Comparison of ENCODE assay signal across 19 cellular contexts in the genomic region with DNA sequence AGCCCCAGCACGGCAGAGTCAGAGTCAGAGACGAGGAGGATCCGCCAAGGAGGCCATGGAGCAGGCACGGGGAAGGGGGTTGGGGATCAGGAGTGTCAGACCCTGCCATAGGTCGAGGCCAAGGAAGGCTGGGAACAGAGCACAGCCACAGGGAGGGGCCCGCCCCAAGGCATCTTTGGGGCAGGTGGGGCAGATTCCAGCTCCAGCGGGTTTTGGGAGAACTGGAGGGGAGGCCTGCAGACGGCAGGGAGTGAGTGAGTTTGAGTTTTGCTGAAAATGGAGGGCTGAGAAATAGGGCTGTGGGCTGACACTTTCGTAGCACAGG. TPM values are rescaled to one million over a fixed set of nuclear protein-coding genes. Genes with fewer than 3 reads are reported as not detected.
DNase-seq lines count a peak whose midpoint lies in the region; ATAC-seq and TF ChIP-seq lines count a peak whose summit lies in the region.
"Had no signal": no experiment of that assay in that cellular context is flagged by ENCODE, and none has a peak within 500 bp of the region (broad histone marks: within the 10 kb centered on the region; RNA-seq: fewer than 3 reads in every experiment).

No MANE protein-coding gene starts in this region.

- in situ Hi-C loops in transverse colon (cut with MboI; ENCODE audit: low pct_ligation_motif_present in 1 of 4, low pct_unique_long_range_greater_than_20kb in 1 of 4, low sequenced_read_pairs in 3 of 4), result no loop called here

- no peak for DNase-seq in activated CD8-positive, alpha-beta memory T cell treated with anti-CD3 and anti-CD28 coated beads, Interleukin-2, amount 10 ng/mL, durations not matched to agents 7 days and 5 days
- DNase-seq in activated CD8-positive, alpha-beta memory T cell treated with anti-CD3 and anti-CD28 coated beads, Interleukin-2, amount 50 U/mL, for 48 hours, result no peak
- DNase-seq in WTC11 (ENCODE audit: low spot score), result no peak
- peak; percentile 10 to 51 for DNase-seq in left lung
- peak; percentile 34 for DNase-seq in spleen
- DNase-seq in transverse colon, result no peak
- no peak for DNase-seq in SHP77 treated with DMSO at 0.1 percent for 48 hours (lab: John Stamatoyannopoulos, UW)
- DNase-seq: 8988T; CD4-positive, alpha-beta memory T cell; NCI-H1417 treated with DMSO at 0.1 percent for 48 hours; NCI-H187 treated with DMSO at 0.1 percent for 48 hours; NCI-H226; NCI-H524; RPMI8226 had no signal

- peaks cover 2% of the 10 kb centered on the region for H3K27me3 Mint-ChIP-seq in activated CD8-positive, alpha-beta memory T cell treated with anti-CD3 and anti-CD28 coated beads, Interleukin-2, amount 10 ng/mL, durations not matched to agents 7 days and 5 days
- H3K27me3 Mint-ChIP-seq in WTC11 (ENCODE audit: low read depth), result no peaks in the 10 kb centered on the region

- no peaks in the 10 kb centered on the region for H3K36me3 Mint-ChIP-seq in activated CD8-positive, alpha-beta memory T cell treated with anti-CD3 and anti-CD28 coated beads, Interleukin-2, amount 10 ng/mL, durations not matched to agents 7 days and 5 days
- H3K36me3 Mint-ChIP-seq in WTC11, result no peaks in the 10 kb centered on the region
- H3K36me3 Mint-ChIP-seq: CD4-positive, alpha-beta memory T cell had no signal

- H3K4me3 ChIP-seq in left lung (no peak overlapping the region), spleen (no peak overlapping the region), transverse colon (no peak overlapping the region)
- H3K4me3 ChIP-seq: GM12878 had no signal

- intact Hi-C loops in left lung (cut with DNase I) (no loop called here), spleen (cut with DNase I; ENCODE audit: low total_unique reads) (no loop called here), transverse colon (cut with DNase I; ENCODE audit: low total_unique reads) (no loop called here)

- H3K36me3 ChIP-seq in left lung (no peaks in the 10 kb centered on the region), spleen (no peaks in the 10 kb centered on the region), transverse colon (no peaks in the 10 kb centered on the region)

- TF ChIP-seq EP300 in transverse colon (IDR thresholded peaks at IDR 0.05; ENCODE audit: low read depth), result no peak

- no peak for TF ChIP-seq CTCF in WTC11 (IDR thresholded peaks at IDR 0.05)
- TF ChIP-seq CTCF in left lung (IDR thresholded peaks at IDR 0.05), result no peak
- no peak for TF ChIP-seq CTCF in spleen (IDR thresholded peaks at IDR 0.05 in 8 of 11, conservative IDR thresholded peaks at IDR 0.05 in 3 of 11)
- TF ChIP-seq CTCF in transverse colon (IDR thresholded peaks at IDR 0.05), result no peak

- CTCF ChIA-PET in activated CD8-positive, alpha-beta memory T cell treated with anti-CD3 and anti-CD28 coated beads, Interleukin-2, amount 10 ng/mL, durations not matched to agents 7 days and 5 days (lab: Charles Lee), result no interaction called here
- CTCF ChIA-PET in WTC11 (lab: Charles Lee), result interaction anchor here (0.8 to 1.5 kb wide), 5 partner anchors 14 to 111 kb away, joined by 3 to 10 read pairs (median 3); partner anchors contain the start of gene STK32C

- no peak overlapping the region for H3K27ac ChIP-seq in left lung
- H3K27ac ChIP-seq in spleen, result no peak overlapping the region
- H3K27ac ChIP-seq in transverse colon, result no peak overlapping the region

- peaks cover 2% of the 10 kb centered on the region for H3K4me1 Mint-ChIP-seq in activated CD8-positive, alpha-beta memory T cell treated with anti-CD3 and anti-CD28 coated beads, Interleukin-2, amount 10 ng/mL, durations not matched to agents 7 days and 5 days
- peaks cover 10% of the 10 kb centered on the region for H3K4me1 Mint-ChIP-seq in WTC11

- ATAC-seq in activated CD8-positive, alpha-beta memory T cell treated with anti-CD3 and anti-CD28 coated beads, Interleukin-2, amount 10 ng/mL, durations not matched to agents 7 days and 5 days, result no peak
- ATAC-seq in WTC11, result peak; percentile 16; the same call in 1 of the 2 replicates
- no peak for ATAC-seq in left lung
- ATAC-seq in GM19035 (IDR thresholded peaks at IDR 0.05; ENCODE audit: unreplicated experiment), result no peak
- ATAC-seq: GM12878 had no signal

- H3K27me3 ChIP-seq in left lung (peaks cover 0 to 8% of the 10 kb centered on the region in 2 donors), spleen (replicated peaks in 1 of 7) (peaks cover 0 to 30% (median 0%) of the 10 kb centered on the region in 7 donors), transverse colon (no peaks in the 10 kb centered on the region)

- TF ChIP-seq POLR2A in spleen (IDR thresholded peaks at IDR 0.05), result no peak
- no peak for TF ChIP-seq POLR2A in transverse colon (IDR thresholded peaks at IDR 0.05)

- H3K4me1 ChIP-seq in left lung (no peaks in the 10 kb centered on the region), spleen (peaks cover 0 to 17% (median 3%) of the 10 kb centered on the region in 6 donors), transverse colon (peaks cover 0 to 3% (median 0%) of the 10 kb centered on the region in 4 donors)

- H3K27ac Mint-ChIP-seq in activated CD8-positive, alpha-beta memory T cell treated with anti-CD3 and anti-CD28 coated beads, Interleukin-2, amount 10 ng/mL, durations not matched to agents 7 days and 5 days, result peak overlapping the region; percentile 29
- H3K27ac Mint-ChIP-seq in WTC11, result no peak overlapping the region
- H3K27ac Mint-ChIP-seq: B cell; CD4-positive, alpha-beta memory T cell; H9; IgD-negative memory B cell had no signal

- H3K9me3 Mint-ChIP-seq in activated CD8-positive, alpha-beta memory T cell treated with anti-CD3 and anti-CD28 coated beads, Interleukin-2, amount 10 ng/mL, durations not matched to agents 7 days and 5 days (ENCODE audit: low read depth), result no peaks in the 10 kb centered on the region
- no peaks in the 10 kb centered on the region for H3K9me3 Mint-ChIP-seq in WTC11
- H3K9me3 Mint-ChIP-seq: H9 had no signal

- POLR2A ChIA-PET in WTC11 (lab: Charles Lee), result interaction anchor here (0.9 kb wide), 1 partner anchor 589 kb away, joined by 3 read pairs; no protein-coding TSS in a partner anchor

- no peak overlapping the region for H3K4me3 Mint-ChIP-seq in activated CD8-positive, alpha-beta memory T cell treated with anti-CD3 and anti-CD28 coated beads, Interleukin-2, amount 10 ng/mL, durations not matched to agents 7 days and 5 days
- no peak overlapping the region for H3K4me3 Mint-ChIP-seq in WTC11
- H3K4me3 Mint-ChIP-seq: B cell; CD4-positive, alpha-beta memory T cell; H9; IgD-negative memory B cell had no signal

- WGBS in spleen, 5 donors, result 76 to 89% (median 82%) methylated on average over 9 of the region's 9 CpGs
- WGBS in transverse colon (ENCODE audit: low coverage in 1 of 2), 2 donors, result 89% methylated on average over 9 of the region's 9 CpGs; no CpG with 5 or more reads in 1 of the 2 donors

- H3K9me3 ChIP-seq in left lung (peaks cover 0 to 6% of the 10 kb centered on the region in 2 donors), spleen (peaks cover 0 to 6% (median under 1%) of the 10 kb centered on the region in 8 donors), transverse colon (no peaks in the 10 kb centered on the region)

TF ChIP-seq in WTC11, 78 proteins besides CTCF, POLR2A, EP300 and RAD21 (continues in another document):
- TF ChIP-seq NR3C1 (CRISPR knock-in tag; conservative IDR thresholded peaks at IDR 0.05; ENCODE audit: low read depth) (no peak), OVOL2 (CRISPR knock-in tag; IDR thresholded peaks at IDR 0.05; ENCODE audit: borderline replicate concordance) (no peak), TEAD1 (CRISPR knock-in tag; IDR thresholded peaks at IDR 0.05) (no peak), ATF1 (CRISPR knock-in tag; IDR thresholded peaks at IDR 0.05) (no peak), ZMAT4 (CRISPR knock-in tag; IDR thresholded peaks at IDR 0.05) (no peak), PRRX2 (CRISPR knock-in tag; IDR thresholded peaks at IDR 0.05) (no peak), HMGA2 (CRISPR knock-in tag; IDR thresholded peaks at IDR 0.05) (no peak), GABPB1 (CRISPR knock-in tag; IDR thresholded peaks at IDR 0.05) (no peak)
- TF ChIP-seq, protein P1, sequence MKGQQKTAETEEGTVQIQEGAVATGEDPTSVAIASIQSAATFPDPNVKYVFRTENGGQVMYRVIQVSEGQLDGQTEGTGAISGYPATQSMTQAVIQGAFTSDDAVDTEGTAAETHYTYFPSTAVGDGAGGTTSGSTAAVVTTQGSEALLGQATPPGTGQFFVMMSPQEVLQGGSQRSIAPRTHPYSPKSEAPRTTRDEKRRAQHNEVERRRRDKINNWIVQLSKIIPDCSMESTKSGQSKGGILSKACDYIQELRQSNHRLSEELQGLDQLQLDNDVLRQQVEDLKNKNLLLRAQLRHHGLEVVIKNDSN (CRISPR knock-in tag; IDR thresholded peaks at IDR 0.05), result no peak
- TF ChIP-seq, protein P2, sequence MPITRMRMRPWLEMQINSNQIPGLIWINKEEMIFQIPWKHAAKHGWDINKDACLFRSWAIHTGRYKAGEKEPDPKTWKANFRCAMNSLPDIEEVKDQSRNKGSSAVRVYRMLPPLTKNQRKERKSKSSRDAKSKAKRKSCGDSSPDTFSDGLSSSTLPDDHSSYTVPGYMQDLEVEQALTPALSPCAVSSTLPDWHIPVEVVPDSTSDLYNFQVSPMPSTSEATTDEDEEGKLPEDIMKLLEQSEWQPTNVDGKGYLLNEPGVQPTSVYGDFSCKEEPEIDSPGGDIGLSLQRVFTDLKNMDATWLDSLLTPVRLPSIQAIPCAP (CRISPR knock-in tag; IDR thresholded peaks at IDR 0.05), result no peak

RNA-seq across cellular contexts. Expression of gene STK32C, which starts 13.6 kb away (rescaled TPM):
- total RNA-seq in activated CD8-positive, alpha-beta memory T cell treated with anti-CD3 and anti-CD28 coated beads, Interleukin-2, amount 10 ng/mL, durations not matched to agents 7 days and 5 days, result 10 to 100 TPM; 11.6 to 15.9 TPM
- total RNA-seq in WTC11 (2021), result 20.7 to 23.2 TPM (median 22.2 TPM) in 3 replicates
- 10 to 100 TPM; 13.2 to 18.2 TPM for total RNA-seq in left lung
- total RNA-seq in spleen, result 10 to 100 TPM in 6 of 7 donors, 1 to 10 TPM in 1; 9.6 to 27.8 (median 15.4) TPM
- polyA plus RNA-seq in spleen, result 10 to 100 TPM; 13.2 to 23.8 (median 16.0) TPM
- 1 to 10 TPM in 3 of 4 donors, not detected in 1; 2.2 to 7.8 (median 3.7) TPM for total RNA-seq in transverse colon

RNA-seq across cellular contexts. Expression of gene LRRC27, which starts 37.8 kb away (rescaled TPM):
- 1 to 10 TPM; 5.4 to 5.8 TPM for total RNA-seq in activated CD8-positive, alpha-beta memory T cell treated with anti-CD3 and anti-CD28 coated beads, Interleukin-2, amount 10 ng/mL, durations not matched to agents 7 days and 5 days
- total RNA-seq in WTC11 (2021) (4.0 to 4.6 TPM (median 4.4 TPM) in 3 replicates), left lung (10 to 100 TPM; 11.7 to 12.6 TPM), spleen (10 to 100 TPM; 11.9 to 29.9 (median 19.4) TPM), transverse colon (10 to 100 TPM in 1 of 4 donors, 1 to 10 TPM in 2, not detected in 1; 5.9 to 69.5 (median 8.3) TPM)
- 10 to 100 TPM in 1 of 3 donors, 1 to 10 TPM in 2; 6.1 to 13.0 (median 8.5) TPM for polyA plus RNA-seq in spleen

Comparison
In these comparisons a context has a peak if more than half of its experiments do, and no peak if none do; other contexts are left out.
1. DNase-seq: peak in left lung (2 of 2) and spleen (single experiment); none in activated CD8-positive, alpha-beta memory T cell treated with anti-CD3 and anti-CD28 coated beads, Interleukin-2, amount 10 ng/mL, durations not matched to agents 7 days and 5 days (single experiment), activated CD8-positive, alpha-beta memory T cell treated with anti-CD3 and anti-CD28 coated beads, Interleukin-2, amount 50 U/mL, for 48 hours (single experiment), WTC11 (single experiment), transverse colon (single experiment) and SHP77 treated with DMSO at 0.1 percent for 48 hours (single experiment).